3 cellular contexts compared by ENCODE assay signal in genomic region chr1:47232187-47232874, GRCh38.
TF ChIP-seq lines count a peak whose summit lies in the region.

TSS of gene TAL1 (minus strand) at chr1:47232225. CDS start at chr1:47225888, 6,337 bp downstream.

TF ChIP-seq in liver, 16 proteins besides CTCF, POLR2A, EP300 and RAD21:
- TF ChIP-seq JUND (IDR thresholded peaks at IDR 0.05) (no peak), HNF4G (IDR thresholded peaks at IDR 0.05) (no peak), HNF4A (conservative IDR thresholded peaks at IDR 0.05) (no peak), SP1 (IDR thresholded peaks at IDR 0.05) (no peak), FOXA2 (IDR thresholded peaks at IDR 0.05) (no peak), TAF1 (conservative IDR thresholded peaks at IDR 0.05) (no peak), MAX (IDR thresholded peaks at IDR 0.05) (no peak), YY1 (IDR thresholded peaks at IDR 0.05) (no peak), ZBTB33 (IDR thresholded peaks at IDR 0.05) (no peak), GABPA (IDR thresholded peaks at IDR 0.05 in 1 of 2, conservative IDR thresholded peaks at IDR 0.05 in 1 of 2) (no peak), EGR1 (IDR thresholded peaks at IDR 0.05; ENCODE audit: low read depth in 2 of 2) (no peak), NR2F2 (IDR thresholded peaks at IDR 0.05) (no peak), RXRA (IDR thresholded peaks at IDR 0.05) (no peak), FOXA1 (IDR thresholded peaks at IDR 0.05) (no peak)
- TF ChIP-seq, protein P1, sequence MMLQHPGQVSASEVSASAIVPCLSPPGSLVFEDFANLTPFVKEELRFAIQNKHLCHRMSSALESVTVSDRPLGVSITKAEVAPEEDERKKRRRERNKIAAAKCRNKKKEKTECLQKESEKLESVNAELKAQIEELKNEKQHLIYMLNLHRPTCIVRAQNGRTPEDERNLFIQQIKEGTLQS (IDR thresholded peaks at IDR 0.05) = no peak
- TF ChIP-seq, protein P2, sequence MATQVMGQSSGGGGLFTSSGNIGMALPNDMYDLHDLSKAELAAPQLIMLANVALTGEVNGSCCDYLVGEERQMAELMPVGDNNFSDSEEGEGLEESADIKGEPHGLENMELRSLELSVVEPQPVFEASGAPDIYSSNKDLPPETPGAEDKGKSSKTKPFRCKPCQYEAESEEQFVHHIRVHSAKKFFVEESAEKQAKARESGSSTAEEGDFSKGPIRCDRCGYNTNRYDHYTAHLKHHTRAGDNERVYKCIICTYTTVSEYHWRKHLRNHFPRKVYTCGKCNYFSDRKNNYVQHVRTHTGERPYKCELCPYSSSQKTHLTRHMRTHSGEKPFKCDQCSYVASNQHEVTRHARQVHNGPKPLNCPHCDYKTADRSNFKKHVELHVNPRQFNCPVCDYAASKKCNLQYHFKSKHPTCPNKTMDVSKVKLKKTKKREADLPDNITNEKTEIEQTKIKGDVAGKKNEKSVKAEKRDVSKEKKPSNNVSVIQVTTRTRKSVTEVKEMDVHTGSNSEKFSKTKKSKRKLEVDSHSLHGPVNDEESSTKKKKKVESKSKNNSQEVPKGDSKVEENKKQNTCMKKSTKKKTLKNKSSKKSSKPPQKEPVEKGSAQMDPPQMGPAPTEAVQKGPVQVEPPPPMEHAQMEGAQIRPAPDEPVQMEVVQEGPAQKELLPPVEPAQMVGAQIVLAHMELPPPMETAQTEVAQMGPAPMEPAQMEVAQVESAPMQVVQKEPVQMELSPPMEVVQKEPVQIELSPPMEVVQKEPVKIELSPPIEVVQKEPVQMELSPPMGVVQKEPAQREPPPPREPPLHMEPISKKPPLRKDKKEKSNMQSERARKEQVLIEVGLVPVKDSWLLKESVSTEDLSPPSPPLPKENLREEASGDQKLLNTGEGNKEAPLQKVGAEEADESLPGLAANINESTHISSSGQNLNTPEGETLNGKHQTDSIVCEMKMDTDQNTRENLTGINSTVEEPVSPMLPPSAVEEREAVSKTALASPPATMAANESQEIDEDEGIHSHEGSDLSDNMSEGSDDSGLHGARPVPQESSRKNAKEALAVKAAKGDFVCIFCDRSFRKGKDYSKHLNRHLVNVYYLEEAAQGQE (IDR thresholded peaks at IDR 0.05) = no peak

TF ChIP-seq in HepG2, 621 proteins besides CTCF, POLR2A, EP300 and RAD21:
- TF ChIP-seq ISL2 (CRISPR knock-in tag; IDR thresholded peaks at IDR 0.05) (no peak), POLR2G (IDR thresholded peaks at IDR 0.05; ENCODE audit: low read depth, low read length) (no peak), ZNF234 (CRISPR knock-in tag; conservative IDR thresholded peaks at IDR 0.05) (no peak), FOXO1 (CRISPR knock-in tag; IDR thresholded peaks at IDR 0.05) (no peak), HNRNPK (IDR thresholded peaks at IDR 0.05; ENCODE audit: low read depth, low read length, poor library complexity, severe bottlenecking) (no peak), ZNF773 (CRISPR knock-in tag; IDR thresholded peaks at IDR 0.05; ENCODE audit: borderline replicate concordance) (no peak), ZNF781 (CRISPR knock-in tag; IDR thresholded peaks at IDR 0.05; ENCODE audit: borderline replicate concordance, not compliant biosample characterization) (no peak), DBP (CRISPR knock-in tag; IDR thresholded peaks at IDR 0.05; ENCODE audit: not compliant biosample characterization) (no peak), SIN3B (IDR thresholded peaks at IDR 0.05; ENCODE audit: low read length) (no peak), SP2 (CRISPR knock-in tag; IDR thresholded peaks at IDR 0.05) (no peak), ZNF337 (CRISPR knock-in tag; IDR thresholded peaks at IDR 0.05; ENCODE audit: borderline replicate concordance, low read depth) (no peak), CEBPG (CRISPR knock-in tag; IDR thresholded peaks at IDR 0.05) (no peak), ZNF501 (CRISPR knock-in tag; IDR thresholded peaks at IDR 0.05) (no peak), SMARCC2 (IDR thresholded peaks at IDR 0.05) (no peak)
- TF ChIP-seq, protein P3, sequence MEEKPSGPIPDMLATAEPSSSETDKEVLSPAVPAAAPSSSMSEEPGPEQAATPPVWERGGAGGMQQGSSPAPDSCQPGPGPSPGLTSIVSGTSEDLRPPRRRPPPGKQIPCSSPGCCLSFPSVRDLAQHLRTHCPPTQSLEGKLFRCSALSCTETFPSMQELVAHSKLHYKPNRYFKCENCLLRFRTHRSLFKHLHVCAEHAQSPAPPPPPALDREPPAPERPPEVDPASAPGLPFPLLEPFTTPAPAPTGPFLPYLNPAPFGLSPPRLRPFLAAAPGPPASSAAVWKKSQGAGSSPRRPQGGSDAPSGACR (CRISPR knock-in tag; IDR thresholded peaks at IDR 0.05) = no peak

TF ChIP-seq in H1, 55 proteins besides CTCF, POLR2A, EP300 and RAD21:
- TF ChIP-seq CHD7 (IDR thresholded peaks at IDR 0.05; ENCODE audit: insufficient replicate concordance, low read length) (no peak), NRF1 (IDR thresholded peaks at IDR 0.05; ENCODE audit: low read depth, low read length) (no peak), CEBPB (IDR thresholded peaks at IDR 0.05; ENCODE audit: low read depth, low read length) (no peak), EZH2 (IDR thresholded peaks at IDR 0.05; ENCODE audit: low read depth, low read length, severe bottlenecking) (no peak), BRCA1 (IDR thresholded peaks at IDR 0.05; ENCODE audit: low read depth, low read length) (no peak), FOSL1 (IDR thresholded peaks at IDR 0.05; ENCODE audit: insufficient read depth, low read depth, low read length) (peak; percentile 90), CHD2 (IDR thresholded peaks at IDR 0.05; ENCODE audit: low read length) (no peak), ATF2 (IDR thresholded peaks at IDR 0.05; ENCODE audit: low read length) (no peak), KDM4A (IDR thresholded peaks at IDR 0.05; ENCODE audit: low read depth, low read length, severe bottlenecking) (peak; percentile 52), CTBP2 (IDR thresholded peaks at IDR 0.05; ENCODE audit: borderline replicate concordance, insufficient read depth, insufficient read length, low read length) (peak; percentile 47), CHD1 (IDR thresholded peaks at IDR 0.05; ENCODE audit: low read depth, low read length) (no peak), BCL11A (IDR thresholded peaks at IDR 0.05; ENCODE audit: low read depth in 2 of 2, low read length in 2 of 2) (no peak), TCF12 (IDR thresholded peaks at IDR 0.05; ENCODE audit: low read depth, low read length) (no peak), MAX (IDR thresholded peaks at IDR 0.05) (no peak), EGR1 (IDR thresholded peaks at IDR 0.05; ENCODE audit: borderline replicate concordance, low read depth, low read length) (0 out of 2 replicates have a peak, but pooled peaks have one; percentile 56), MAFK (IDR thresholded peaks at IDR 0.05; ENCODE audit: low read depth, low read length) (no peak), TEAD4 (IDR thresholded peaks at IDR 0.05; ENCODE audit: low read depth, low read length) (no peak), SP1 (IDR thresholded peaks at IDR 0.05; ENCODE audit: low read depth, low read length) (0 out of 2 replicates have a peak, but pooled peaks have one; percentile 55), TBP (IDR thresholded peaks at IDR 0.05; ENCODE audit: low read depth, low read length) (no peak), CBX5 (IDR thresholded peaks at IDR 0.05; ENCODE audit: low read depth, low read length) (no peak), YY1 (IDR thresholded peaks at IDR 0.05; ENCODE audit: low read depth, low read length) (peak; percentile 46; the same call in 1 of the 2 replicates), SP2 (IDR thresholded peaks at IDR 0.05; ENCODE audit: low read length) (no peak), HDAC2 (IDR thresholded peaks at IDR 0.05; ENCODE audit: borderline replicate concordance in 1 of 2, low read depth in 2 of 2, low read length in 2 of 2) (no peak), TAF1 (IDR thresholded peaks at IDR 0.05; ENCODE audit: low read depth, low read length) (no peak), CREB1 (IDR thresholded peaks at IDR 0.05) (0 out of 2 replicates have a peak, but pooled peaks have one; percentile 29)
- TF ChIP-seq, protein P4, sequence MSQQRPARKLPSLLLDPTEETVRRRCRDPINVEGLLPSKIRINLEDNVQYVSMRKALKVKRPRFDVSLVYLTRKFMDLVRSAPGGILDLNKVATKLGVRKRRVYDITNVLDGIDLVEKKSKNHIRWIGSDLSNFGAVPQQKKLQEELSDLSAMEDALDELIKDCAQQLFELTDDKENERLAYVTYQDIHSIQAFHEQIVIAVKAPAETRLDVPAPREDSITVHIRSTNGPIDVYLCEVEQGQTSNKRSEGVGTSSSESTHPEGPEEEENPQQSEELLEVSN (IDR thresholded peaks at IDR 0.05) = no peak
- TF ChIP-seq, protein P5, sequence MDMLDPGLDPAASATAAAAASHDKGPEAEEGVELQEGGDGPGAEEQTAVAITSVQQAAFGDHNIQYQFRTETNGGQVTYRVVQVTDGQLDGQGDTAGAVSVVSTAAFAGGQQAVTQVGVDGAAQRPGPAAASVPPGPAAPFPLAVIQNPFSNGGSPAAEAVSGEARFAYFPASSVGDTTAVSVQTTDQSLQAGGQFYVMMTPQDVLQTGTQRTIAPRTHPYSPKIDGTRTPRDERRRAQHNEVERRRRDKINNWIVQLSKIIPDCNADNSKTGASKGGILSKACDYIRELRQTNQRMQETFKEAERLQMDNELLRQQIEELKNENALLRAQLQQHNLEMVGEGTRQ (IDR thresholded peaks at IDR 0.05; ENCODE audit: low read length) = no peak
